8 cellular contexts compared by ENCODE assay signal in the genomic region with DNA sequence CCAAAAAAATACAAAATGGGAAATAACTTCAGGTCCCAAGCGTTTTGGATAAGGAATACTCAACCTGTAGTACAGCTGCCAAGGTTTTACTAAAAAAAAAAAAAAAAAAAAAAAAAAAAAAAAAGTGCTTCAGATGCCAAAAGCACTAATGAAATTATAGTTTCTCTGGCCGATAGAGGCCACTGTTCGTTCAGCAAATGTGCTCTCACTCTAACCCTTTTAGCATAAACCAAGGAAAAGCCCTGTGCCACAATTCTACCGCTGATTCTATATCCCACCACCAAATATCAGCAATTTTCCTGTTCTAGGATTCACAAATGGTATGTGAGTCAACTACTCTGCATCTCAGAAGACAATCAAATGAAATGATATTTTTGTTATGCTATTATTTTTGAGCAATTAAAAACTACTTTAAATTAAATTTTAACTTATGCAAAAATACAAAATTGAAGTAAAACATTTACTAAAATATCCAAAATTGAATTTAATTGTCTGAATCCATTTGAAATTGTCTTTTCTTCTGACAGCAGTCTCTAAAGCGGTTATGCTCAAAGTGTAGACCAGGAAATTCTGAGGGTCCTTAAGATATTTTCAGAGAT.
A peak's percentile ranks its signal among the peaks of the same experiment; 100 is the strongest.
DNase-seq lines count a peak whose midpoint lies in the region; ATAC-seq and TF ChIP-seq lines count a peak whose summit lies in the region.

No MANE protein-coding gene starts in this region.

- no peak overlapping the region for H2BK15ac ChIP-seq in mesendoderm (replicated peaks; ENCODE audit: low read depth)

- H3K27ac ChIP-seq in Panc1 (ENCODE audit: low read length): no peak overlapping the region
- no peak overlapping the region for H3K27ac ChIP-seq in mesendoderm (ENCODE audit: low read depth, low read length)

- no peak overlapping the region for H3K4me3 ChIP-seq in Panc1 (ENCODE audit: low read depth in 2 of 2, low read length in 2 of 2)
- H3K4me3 ChIP-seq in mesendoderm (ENCODE audit: low read length): no peak overlapping the region

- H3K36me3 ChIP-seq in Panc1 (ENCODE audit: control insufficient read depth, insufficient read depth, low read length): no peaks in the 10 kb centered on the region; the same call in 1 of the 2 replicates
- no peaks in the 10 kb centered on the region for H3K36me3 ChIP-seq in mesendoderm (ENCODE audit: control insufficient read depth, insufficient read depth, low read length)

- CTCF ChIA-PET in activated naive CD4-positive, alpha-beta T cell treated with anti-CD3 and anti-CD28 coated beads, Interleukin-2, amount 10 ng/mL, durations not matched to agents 7 days and 5 days (lab: Charles Lee): interaction anchor here (1.1 kb wide), 1 partner anchor 86 kb away, joined by 3 read pairs; no protein-coding TSS in a partner anchor
- CTCF ChIA-PET in Panc1 (lab: Charles Lee): no interaction called here

- H3K23ac ChIP-seq in mesendoderm (ENCODE audit: low read length): no peak overlapping the region

- H3K79me2 ChIP-seq in mesendoderm (ENCODE audit: control insufficient read depth, insufficient read depth, low read length): no peaks in the 10 kb centered on the region

- H3K4me2 ChIP-seq in mesendoderm (ENCODE audit: low read length): no peak overlapping the region

- BruUV-seq in Panc1 (replicated peaks; lab: Mats Ljungman, UMichigan): no TSS peak

- H2BK5ac ChIP-seq in mesendoderm (ENCODE audit: low read length): no peak overlapping the region

- no peaks in the 10 kb centered on the region for H3K79me1 ChIP-seq in mesendoderm (ENCODE audit: low read length)

- no peak overlapping the region for H3K4me3 Mint-ChIP-seq in activated naive CD4-positive, alpha-beta T cell treated with anti-CD3 and anti-CD28 coated beads, Interleukin-2, amount 10 ng/mL, durations not matched to agents 7 days and 5 days
- H3K4me3 Mint-ChIP-seq in endothelial cell (ENCODE audit: unreplicated experiment): no peak overlapping the region

- no peak overlapping the region for H3K18ac ChIP-seq in mesendoderm (ENCODE audit: low read length)

- peaks cover 4% of the 10 kb centered on the region for H3K4me1 Mint-ChIP-seq in activated naive CD4-positive, alpha-beta T cell treated with anti-CD3 and anti-CD28 coated beads, Interleukin-2, amount 10 ng/mL, durations not matched to agents 7 days and 5 days
- H3K4me1 Mint-ChIP-seq in endothelial cell (ENCODE audit: unreplicated experiment): peaks cover 2% of the 10 kb centered on the region

- no peak overlapping the region for H2BK120ac ChIP-seq in mesendoderm (ENCODE audit: low read depth, low read length)

- H4K5ac ChIP-seq in mesendoderm (ENCODE audit: low read length): no peak overlapping the region

- H3K4me1 ChIP-seq in Panc1 (ENCODE audit: control insufficient read depth, insufficient read depth, low read length): no peaks in the 10 kb centered on the region
- H3K4me1 ChIP-seq in mesendoderm (ENCODE audit: control insufficient read depth, low read depth, low read length): no peaks in the 10 kb centered on the region

- no CpG with 5 or more reads among the region's 5 CpGs for WGBS in mesendoderm (ENCODE audit: extremely low coverage, insufficient coverage, low lambda C conversion rate)

- H3K9me3 Mint-ChIP-seq in activated naive CD4-positive, alpha-beta T cell treated with anti-CD3 and anti-CD28 coated beads, Interleukin-2, amount 10 ng/mL, durations not matched to agents 7 days and 5 days: peaks cover 6% of the 10 kb centered on the region
- H3K9me3 Mint-ChIP-seq in endothelial cell (ENCODE audit: unreplicated experiment): no peaks in the 10 kb centered on the region

- H3K36me3 Mint-ChIP-seq in activated naive CD4-positive, alpha-beta T cell treated with anti-CD3 and anti-CD28 coated beads, Interleukin-2, amount 10 ng/mL, durations not matched to agents 7 days and 5 days: peaks cover 43% of the 10 kb centered on the region
- H3K36me3 Mint-ChIP-seq in endothelial cell (ENCODE audit: low read depth, unreplicated experiment): peaks cover 18% of the 10 kb centered on the region

- no peaks in the 10 kb centered on the region for H3K9me3 ChIP-seq in Panc1 (ENCODE audit: control insufficient read depth, insufficient read depth, low read depth, low read length)

- H2AK5ac ChIP-seq in mesendoderm (ENCODE audit: low read length): no peak overlapping the region

- intact Hi-C loops in Panc1 (cut with micrococcal nuclease; ENCODE audit: unreplicated experiment): loop anchor here (5.0 kb wide), 1 partner anchor 83 kb away; no protein-coding TSS in a partner anchor

- no peak overlapping the region for H4K8ac ChIP-seq in mesendoderm (ENCODE audit: low read depth, low read length)

- peak; percentile 52 for DNase-seq in activated naive CD4-positive, alpha-beta T cell treated with anti-CD3 and anti-CD28 coated beads, Interleukin-2, amount 10 ng/mL, durations not matched to agents 7 days and 5 days
- DNase-seq in activated naive CD4-positive, alpha-beta T cell (lab: John Stamatoyannopoulos, UW): no peak
- DNase-seq in Panc1 (ENCODE audit: low read depth, low spot score) (no peak), endothelial cell (ENCODE audit: low spot score) (peak; percentile 34), mesendoderm (peak; percentile 81)

- no peaks in the 10 kb centered on the region for H3K27me3 ChIP-seq in Panc1 (ENCODE audit: control insufficient read depth, insufficient read depth, low read length)
- no peaks in the 10 kb centered on the region for H3K27me3 ChIP-seq in mesendoderm (ENCODE audit: insufficient read depth, low read length, poor library complexity)

- POLR2A ChIA-PET in Panc1 (lab: Charles Lee): no interaction called here

- ATAC-seq in HG03460 (IDR thresholded peaks at IDR 0.05; ENCODE audit: unreplicated experiment): peak; percentile 81
- ATAC-seq in Panc1: peak; percentile 78
- ATAC-seq in HG03108 (IDR thresholded peaks at IDR 0.05; ENCODE audit: unreplicated experiment): no peak
- ATAC-seq in HG02763 (IDR thresholded peaks at IDR 0.05; ENCODE audit: unreplicated experiment): no peak

- H3K27me3 Mint-ChIP-seq in activated naive CD4-positive, alpha-beta T cell treated with anti-CD3 and anti-CD28 coated beads, Interleukin-2, amount 10 ng/mL, durations not matched to agents 7 days and 5 days: no peaks in the 10 kb centered on the region
- no peaks in the 10 kb centered on the region for H3K27me3 Mint-ChIP-seq in endothelial cell (ENCODE audit: unreplicated experiment)

- H3K9ac ChIP-seq in mesendoderm (ENCODE audit: low read length): no peak overlapping the region

- H3K56ac ChIP-seq in mesendoderm (ENCODE audit: low read length): no peak overlapping the region

- H3K27ac Mint-ChIP-seq in activated naive CD4-positive, alpha-beta T cell treated with anti-CD3 and anti-CD28 coated beads, Interleukin-2, amount 10 ng/mL, durations not matched to agents 7 days and 5 days: no peak overlapping the region
- H3K27ac Mint-ChIP-seq in endothelial cell (ENCODE audit: unreplicated experiment): no peak overlapping the region

- in situ Hi-C loops in Panc1 (cut with HindIII; ENCODE audit: low pct_unique_long_range_greater_than_20kb, low sequenced_read_pairs): no loop called here

- H3K4ac ChIP-seq in mesendoderm (ENCODE audit: low read depth, low read length): no peak overlapping the region

- peak; percentile 57; the same call in 1 of the 2 replicates for TF ChIP-seq CTCF in Panc1 (IDR thresholded peaks at IDR 0.05)
- TF ChIP-seq CTCF in endothelial cell (IDR thresholded peaks at IDR 0.05; ENCODE audit: unreplicated experiment): peak; percentile 28

Comparison
In these comparisons a context has a peak if more than half of its experiments do, and no peak if none do; other contexts are left out.
1. DNase-seq: peak in activated naive CD4-positive, alpha-beta T cell treated with anti-CD3 and anti-CD28 coated beads, Interleukin-2, amount 10 ng/mL, durations not matched to agents 7 days and 5 days (single experiment), endothelial cell (single experiment) and mesendoderm (single experiment); none in activated naive CD4-positive, alpha-beta T cell (0 of 4) and Panc1 (single experiment).
2. ATAC-seq: peak in HG03460 (single experiment) and Panc1 (single experiment); none in HG03108 (single experiment) and HG02763 (single experiment).